Comparison of ENCODE assay signal across 14 cellular contexts in the genomic region with DNA sequence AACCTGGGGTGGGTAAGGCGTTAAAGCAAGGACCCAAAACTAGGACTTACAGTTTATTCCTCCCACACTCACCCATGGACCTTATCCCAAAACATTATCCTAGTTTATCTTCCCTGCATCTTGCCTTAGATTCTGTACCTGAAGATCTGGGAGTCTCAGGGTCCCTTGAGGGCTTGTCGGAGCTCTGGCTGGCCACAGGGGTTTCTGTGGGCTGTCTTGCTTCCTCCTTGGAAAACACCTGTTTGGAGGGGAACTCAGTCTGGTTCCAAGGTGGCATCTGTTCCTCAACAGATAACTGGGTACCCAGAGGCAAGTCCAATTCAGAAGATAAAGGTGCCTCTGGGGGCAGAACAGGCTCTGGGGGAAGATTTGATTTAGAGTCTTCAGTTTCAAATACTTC. TPM values are rescaled to one million over a fixed set of nuclear protein-coding genes. Genes with fewer than 3 reads are reported as not detected.
A peak's percentile ranks its signal among the peaks of the same experiment; 100 is the strongest.
DNase-seq lines count a peak whose midpoint lies in the region; ATAC-seq, FAIRE-seq and TF ChIP-seq lines count a peak whose summit lies in the region.
"Had no signal": no experiment of that assay in that cellular context is flagged by ENCODE, and none has a peak within 500 bp of the region (broad histone marks: within the 10 kb centered on the region; RNA-seq: fewer than 3 reads in every experiment).

No MANE protein-coding gene starts in this region.

- no peak for FAIRE-seq in astrocyte (lab: Jason Lieb, UNC)

- H3K4me1 ChIP-seq in astrocyte (ENCODE audit: insufficient read depth, low read length) = peaks cover 19% of the 10 kb centered on the region
- H3K4me1 ChIP-seq in transverse colon = peaks cover 10 to 27% (median 17%) of the 10 kb centered on the region in 4 donors
- H3K4me1 ChIP-seq: uterus had no signal

- peaks cover 22 to 43% of the 10 kb centered on the region in 2 donors for H3K4me1 Mint-ChIP-seq in natural killer cell treated with Interleukin-12 subunit alpha and Interleukin-12 subunit beta and Interleukin-15 and Interleukin-18, amount 100 ng/mL, for 72 hours (ENCODE audit: low read depth in 2 of 2)
- H3K4me1 Mint-ChIP-seq in natural killer cell = peaks cover 8 to 43% of the 10 kb centered on the region in 2 donors
- peaks cover 10% of the 10 kb centered on the region for H3K4me1 Mint-ChIP-seq in astrocyte (ENCODE audit: low read depth, unreplicated experiment)

- no peak overlapping the region for H3K27ac ChIP-seq in astrocyte (ENCODE audit: low read depth, low read length)
- no peak overlapping the region for H3K27ac ChIP-seq in transverse colon
- H3K27ac ChIP-seq: uterus had no signal

- no peak for TF ChIP-seq CTCF in natural killer cell (IDR thresholded peaks at IDR 0.05)
- no peak for TF ChIP-seq CTCF in NB4 (IDR thresholded peaks at IDR 0.05; ENCODE audit: low read depth, low read length)
- no peak for TF ChIP-seq CTCF in astrocyte (IDR thresholded peaks at IDR 0.05; ENCODE audit: insufficient read depth, low read depth, low read length)
- TF ChIP-seq CTCF in transverse colon (IDR thresholded peaks at IDR 0.05) = no peak

- in situ Hi-C loops in transverse colon (cut with MboI; ENCODE audit: low pct_ligation_motif_present in 1 of 4, low pct_unique_long_range_greater_than_20kb in 1 of 4, low sequenced_read_pairs in 3 of 4) = loop anchor here in 2 of 4 donors (25.0 kb wide), 1 partner anchor 112 kb away; no protein-coding TSS in a partner anchor

- H3K36me3 Mint-ChIP-seq in natural killer cell treated with Interleukin-12 subunit alpha and Interleukin-12 subunit beta and Interleukin-15 and Interleukin-18, amount 100 ng/mL, for 72 hours = no peaks in the 10 kb centered on the region
- H3K36me3 Mint-ChIP-seq in natural killer cell (no peaks in the 10 kb centered on the region), astrocyte (ENCODE audit: low read depth, unreplicated experiment) (peaks cover 7% of the 10 kb centered on the region)

- H3K4me2 ChIP-seq in astrocyte (ENCODE audit: low read length) = peak overlapping the region; percentile 88

- H3K79me2 ChIP-seq in astrocyte (ENCODE audit: insufficient read depth, low read length) = peaks cover 57% of the 10 kb centered on the region

- no peak for TF ChIP-seq POLR2A in NB4 (IDR thresholded peaks at IDR 0.05; ENCODE audit: extremely low read depth, insufficient read length)
- no peak for TF ChIP-seq POLR2A in transverse colon (IDR thresholded peaks at IDR 0.05)

- no peak overlapping the region for H3K9ac ChIP-seq in astrocyte (ENCODE audit: low read length)

- H3K4me3 ChIP-seq in NB4 (ENCODE audit: low read depth, low read length) = peak overlapping the region; percentile 89
- no peak overlapping the region for H3K4me3 ChIP-seq in astrocyte (ENCODE audit: insufficient read depth, low read depth, low read length)
- H3K4me3 ChIP-seq in transverse colon = no peak overlapping the region
- H3K4me3 ChIP-seq: uterus had no signal

- H3K27ac Mint-ChIP-seq in natural killer cell treated with Interleukin-12 subunit alpha and Interleukin-12 subunit beta and Interleukin-15 and Interleukin-18, amount 100 ng/mL, for 72 hours = peak overlapping the region in 1 of 2 donors; percentile 91
- H3K27ac Mint-ChIP-seq in natural killer cell (peak overlapping the region in 1 of 2 donors; percentile 55), astrocyte (ENCODE audit: unreplicated experiment) (no peak overlapping the region)

- no peaks in the 10 kb centered on the region for H3K27me3 Mint-ChIP-seq in natural killer cell treated with Interleukin-12 subunit alpha and Interleukin-12 subunit beta and Interleukin-15 and Interleukin-18, amount 100 ng/mL, for 72 hours
- no peaks in the 10 kb centered on the region for H3K27me3 Mint-ChIP-seq in natural killer cell (ENCODE audit: low read depth in 2 of 2)
- no peaks in the 10 kb centered on the region for H3K27me3 Mint-ChIP-seq in astrocyte (ENCODE audit: low read depth, unreplicated experiment)

- no peaks in the 10 kb centered on the region for H3K27me3 ChIP-seq in astrocyte (ENCODE audit: insufficient read depth, low read length)
- H3K27me3 ChIP-seq in transverse colon = no peaks in the 10 kb centered on the region
- H3K27me3 ChIP-seq: uterus had no signal

- TF ChIP-seq EP300 in transverse colon (IDR thresholded peaks at IDR 0.05; ENCODE audit: low read depth) = no peak

- H3K9me3 ChIP-seq in astrocyte (ENCODE audit: insufficient read depth, low read depth, low read length) (no peaks in the 10 kb centered on the region), transverse colon (no peaks in the 10 kb centered on the region)
- H3K9me3 ChIP-seq: uterus had no signal

- peak overlapping the region; percentile 94 for H3K4me3 Mint-ChIP-seq in natural killer cell treated with Interleukin-12 subunit alpha and Interleukin-12 subunit beta and Interleukin-15 and Interleukin-18, amount 100 ng/mL, for 72 hours
- H3K4me3 Mint-ChIP-seq in natural killer cell (no peak overlapping the region), astrocyte (ENCODE audit: unreplicated experiment) (no peak overlapping the region)

- intact Hi-C loops in natural killer cell (cut with micrococcal nuclease) = no loop called here
- intact Hi-C loops in transverse colon (cut with DNase I; ENCODE audit: low total_unique reads) = no loop called here

- WGBS in transverse colon (ENCODE audit: low coverage in 1 of 2), 2 donors = 70 to 93% methylated on average over 2 of the region's 2 CpGs

- peaks cover 44% of the 10 kb centered on the region for H4K20me1 ChIP-seq in astrocyte (ENCODE audit: insufficient read depth, low read length)

- H2AFZ ChIP-seq in astrocyte (ENCODE audit: low read depth, low read length) = no peak overlapping the region

- H3K36me3 ChIP-seq in astrocyte (ENCODE audit: insufficient read depth, low read length) (peaks cover 25% of the 10 kb centered on the region), transverse colon (no peaks in the 10 kb centered on the region)
- H3K36me3 ChIP-seq: uterus had no signal

- no peak for DNase-seq in natural killer cell treated with Interleukin-12 subunit alpha and Interleukin-12 subunit beta and Interleukin-15 and Interleukin-18, amount 100 ng/mL, for 72 hours (ENCODE audit: low spot score)
- DNase-seq in natural killer cell (no peak), NB4 (ENCODE audit: low read depth) (no peak), astrocyte (ENCODE audit: low read depth) (no peak), transverse colon (peak; percentile 7), OCI-M2 (lab: John Stamatoyannopoulos, UW; ENCODE audit: unreplicated experiment) (no peak), NCI-H1694 treated with DMSO at 0.1 percent for 48 hours (lab: John Stamatoyannopoulos, UW) (no peak), NCI-H2196 treated with DMSO at 0.1 percent for 48 hours (lab: John Stamatoyannopoulos, UW; ENCODE audit: unreplicated experiment) (no peak)
- DNase-seq: activated effector memory CD4-positive, alpha-beta T cell treated with anti-CD3 and anti-CD28 coated beads, Interleukin-2, amount 50 U/mL, for 16 hours; left cardiac atrium; NCI-H1092 treated with DMSO at 0.1 percent for 48 hours; stimulated activated CD4-positive, alpha-beta T cell treated with anti-CD3 and anti-CD28 coated beads, Interleukin-1b, Interleukin-23, amount 100 ng/mL, for 48 hours; uterus had no signal

- H3K9me3 Mint-ChIP-seq in natural killer cell treated with Interleukin-12 subunit alpha and Interleukin-12 subunit beta and Interleukin-15 and Interleukin-18, amount 100 ng/mL, for 72 hours = no peaks in the 10 kb centered on the region
- no peaks in the 10 kb centered on the region for H3K9me3 Mint-ChIP-seq in natural killer cell
- no peaks in the 10 kb centered on the region for H3K9me3 Mint-ChIP-seq in astrocyte (ENCODE audit: unreplicated experiment)

- ATAC-seq in natural killer cell treated with Interleukin-12 subunit alpha and Interleukin-12 subunit beta and Interleukin-15 and Interleukin-18, amount 100 ng/mL, for 72 hours = no peak
- ATAC-seq in natural killer cell = no peak
- ATAC-seq: activated CD4-positive, CD25-positive, alpha-beta regulatory T cell treated with anti-CD3 and anti-CD28 coated beads, Interleukin-2, amount 50 U/mL, for 24 hours; left cardiac atrium had no signal

RNA-seq across cellular contexts. Expression of a gene that starts 1.7 kb away (rescaled TPM):
- total RNA-seq in natural killer cell treated with Interleukin-12 subunit alpha and Interleukin-12 subunit beta and Interleukin-15 and Interleukin-18, amount 100 ng/mL, for 72 hours = 100 to 1,000 TPM in 1 of 2 donors, 10 to 100 TPM in 1; 40.7 to 105 TPM
- 1 to 10 TPM; 1.4 to 3.3 (median 1.4) TPM for total RNA-seq in natural killer cell
- 2.3 and 3.2 TPM in 2 replicates for total RNA-seq in astrocyte
- total RNA-seq in transverse colon = 1 to 10 TPM in 3 of 4 donors, not detected in 1; 3.0 to 8.8 (median 3.3) TPM

RNA-seq across cellular contexts. Expression of a gene that starts 2.5 kb away (rescaled TPM):
- total RNA-seq in natural killer cell treated with Interleukin-12 subunit alpha and Interleukin-12 subunit beta and Interleukin-15 and Interleukin-18, amount 100 ng/mL, for 72 hours = 100 to 1,000 TPM in 1 of 2 donors, 10 to 100 TPM in 1; 91.7 to 105 TPM
- 10 to 100 TPM; 48.3 to 67.2 (median 57.2) TPM for total RNA-seq in natural killer cell
- total RNA-seq in astrocyte = 144 and 146 TPM in 2 replicates
- 100 to 1,000 TPM in 1 of 4 donors, 10 to 100 TPM in 3; 30.5 to 171 (median 35.4) TPM for total RNA-seq in transverse colon

RNA-seq across cellular contexts. Expression of a gene that starts 8.7 kb away (rescaled TPM):
- not detected for total RNA-seq in natural killer cell treated with Interleukin-12 subunit alpha and Interleukin-12 subunit beta and Interleukin-15 and Interleukin-18, amount 100 ng/mL, for 72 hours
- not detected for total RNA-seq in natural killer cell
- 14.5 and 16.6 TPM in 2 replicates for total RNA-seq in astrocyte
- under 1 TPM in 2 of 4 donors, not detected in 2; 0.14 to 0.32 TPM for total RNA-seq in transverse colon

RNA-seq across cellular contexts. Expression of a gene that starts 17.9 kb away (rescaled TPM):
- total RNA-seq in natural killer cell treated with Interleukin-12 subunit alpha and Interleukin-12 subunit beta and Interleukin-15 and Interleukin-18, amount 100 ng/mL, for 72 hours = 1,000 to 10,000 TPM; 1,157 to 1,903 TPM
- 100 to 1,000 TPM; 167 to 196 (median 189) TPM for total RNA-seq in natural killer cell
- total RNA-seq in astrocyte = 722 and 791 TPM in 2 replicates
- total RNA-seq in transverse colon = 100 to 1,000 TPM; 360 to 671 (median 400) TPM

RNA-seq across cellular contexts. Expression of a gene that starts 21.2 kb away (rescaled TPM):
- total RNA-seq in natural killer cell treated with Interleukin-12 subunit alpha and Interleukin-12 subunit beta and Interleukin-15 and Interleukin-18, amount 100 ng/mL, for 72 hours = 1 to 10 TPM in 1 of 2 donors, not detected in 1; 1.3 TPM
- total RNA-seq in natural killer cell (1 to 10 TPM in 1 of 3 donors, under 1 TPM in 1, not detected in 1; 0.72 to 1.8 TPM), astrocyte (101 and 123 TPM in 2 replicates), transverse colon (10 to 100 TPM in 3 of 4 donors, 1 to 10 TPM in 1; 5.9 to 32.9 (median 14.4) TPM)

Comparison
In these comparisons a context has a peak if more than half of its experiments do, and no peak if none do; other contexts are left out.
1. RNA of a gene that starts 8.7 kb away (total RNA-seq): 14.5 to 16.6 TPM in astrocyte; not detected in natural killer cell treated with Interleukin-12 subunit alpha and Interleukin-12 subunit beta and Interleukin-15 and Interleukin-18, amount 100 ng/mL, for 72 hours, 0.14 to 0.32 TPM in transverse colon and not detected in natural killer cell; every median in the first group is over 10 times any median in the second.